Comparison of ENCODE assay signal across 21 cellular contexts in the genomic region with DNA sequence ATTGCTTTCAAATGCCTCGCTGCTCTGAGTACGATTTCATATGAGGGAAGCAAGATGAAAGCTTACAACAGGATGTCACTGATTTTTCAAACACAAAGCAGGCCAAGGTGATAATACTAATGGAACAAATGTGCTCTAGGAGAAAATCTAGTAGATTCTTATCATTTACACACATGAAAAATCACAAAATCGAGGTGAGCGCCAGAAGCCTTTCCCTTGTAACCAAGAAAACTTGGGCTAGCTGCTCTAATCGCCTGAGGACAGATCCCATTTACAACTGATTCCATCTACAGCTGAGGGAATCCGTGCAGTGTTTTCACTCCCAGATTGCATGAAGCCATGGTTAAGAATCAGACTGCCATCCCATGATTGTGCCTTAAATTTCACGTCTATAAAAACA.
DNase-seq lines count a peak whose midpoint lies in the region; ATAC-seq and TF ChIP-seq lines count a peak whose summit lies in the region.
"Had no signal": no experiment of that assay in that cellular context is flagged by ENCODE, and none has a peak within 500 bp of the region (broad histone marks: within the 10 kb centered on the region; RNA-seq: fewer than 3 reads in every experiment).

No MANE protein-coding gene starts in this region.

- H3K27me3 ChIP-seq in muscle layer of duodenum (ENCODE audit: low read depth, low read length) (no peaks in the 10 kb centered on the region), thoracic aorta (replicated peaks; ENCODE audit: insufficient read depth) (no peaks in the 10 kb centered on the region)

- H3K36me3 ChIP-seq in muscle layer of duodenum (ENCODE audit: control insufficient read depth in 1 of 2, insufficient read depth in 2 of 2, low read length in 2 of 2) (no peaks in the 10 kb centered on the region), thoracic aorta (no peaks in the 10 kb centered on the region)

- ATAC-seq in thoracic aorta (ENCODE audit: insufficient number of reproducible peaks, low FRiP score, low read depth) (no peak), GM21367 (IDR thresholded peaks at IDR 0.05; ENCODE audit: unreplicated experiment) (no peak), GM18511 (IDR thresholded peaks at IDR 0.05; ENCODE audit: unreplicated experiment) (no peak)

- CTCF ChIA-PET in RWPE1 (lab: Yijun Ruan, JAX): no interaction called here

- H3K27ac ChIP-seq in RWPE1 (peak overlapping the region; percentile 95), coronary artery (peak overlapping the region; percentile 81 to 88), muscle layer of duodenum (ENCODE audit: low read length) (peak overlapping the region; percentile 57), thoracic aorta (peak overlapping the region; percentile 98)
- H3K27ac ChIP-seq: HL-60 had no signal

- DNase-seq in RWPE1 (ENCODE audit: low spot score) (no peak), coronary artery (ENCODE audit: low spot score) (no peak), thoracic aorta (ENCODE audit: low spot score) (no peak), RPMI8226 (no peak), hepatic stellate cell (ENCODE audit: low spot score) (no peak)
- DNase-seq: activated CD8-positive, alpha-beta memory T cell treated with anti-CD3 and anti-CD28 coated beads for 24 hours; activated naive CD4-positive, alpha-beta T cell treated with anti-CD3 and anti-CD28 coated beads, Interleukin-2, amount 10 ng/mL, durations not matched to agents 7 days and 5 days; activated T-cell treated with anti-CD3 and anti-CD28 coated beads, Interleukin-2, amount 50 U/mL, for 48 hours; CD8-positive, alpha-beta memory T cell; DMS79; IMR-90; mucosa of descending colon; NCI-H187 treated with DMSO at 0.1 percent for 48 hours; NCI-H345; nucleus accumbens; PC-9; stimulated activated CD4-positive, alpha-beta T cell treated with anti-CD3 and anti-CD28 coated beads, Interleukin-4, amount 100 ng/mL, for 1 hour had no signal

- H3K4me1 ChIP-seq in muscle layer of duodenum (ENCODE audit: control insufficient read depth in 1 of 2, insufficient read depth in 2 of 2, low read length in 2 of 2) (no peaks in the 10 kb centered on the region), thoracic aorta (ENCODE audit: control insufficient read depth in 1 of 2, low read depth in 2 of 2) (peaks cover 15 to 43% of the 10 kb centered on the region in 2 donors)

- no peaks in the 10 kb centered on the region for H3K9me3 ChIP-seq in muscle layer of duodenum (ENCODE audit: control insufficient read depth in 1 of 2, low read length in 2 of 2)
- no peaks in the 10 kb centered on the region for H3K9me3 ChIP-seq in thoracic aorta
- H3K9me3 ChIP-seq: mucosa of descending colon had no signal

- POLR2A ChIA-PET in RWPE1 (lab: Yijun Ruan, JAX; ENCODE audit: low non-redundant PET): no interaction called here

- H3K4me3 ChIP-seq in coronary artery (no peak overlapping the region), muscle layer of duodenum (ENCODE audit: low read depth in 1 of 2, low read length in 2 of 2) (no peak overlapping the region), thoracic aorta (no peak overlapping the region)
- H3K4me3 ChIP-seq: mucosa of descending colon, PC-9 had no signal

- TF ChIP-seq CTCF in RWPE1 (conservative IDR thresholded peaks at IDR 0.05; ENCODE audit: low read depth) (no peak), coronary artery (IDR thresholded peaks at IDR 0.05) (no peak), thoracic aorta (IDR thresholded peaks at IDR 0.05) (no peak)
